Comparison of ENCODE assay signal across 1 cellular context in genomic region chr7:112086496-112087254, GRCh38.
TF ChIP-seq lines count a peak whose summit lies in the region.

No MANE protein-coding gene starts in this region.

TF ChIP-seq in HepG2, 621 proteins besides CTCF, POLR2A, EP300 and RAD21 (continued from another document and continues in another):
- TF ChIP-seq ARID5B (CRISPR knock-in tag; IDR thresholded peaks at IDR 0.05) (peak; percentile 91), ZNF414 (CRISPR knock-in tag; IDR thresholded peaks at IDR 0.05) (no peak), ZFP37 (CRISPR knock-in tag; IDR thresholded peaks at IDR 0.05; ENCODE audit: borderline replicate concordance) (no peak), YEATS4 (CRISPR knock-in tag; IDR thresholded peaks at IDR 0.05; ENCODE audit: borderline replicate concordance) (no peak), TEAD3 (CRISPR knock-in tag; optimal IDR thresholded peaks at IDR 0.05; ENCODE audit: borderline replicate concordance) (peak; percentile 88), ZFP1 (CRISPR knock-in tag; IDR thresholded peaks at IDR 0.05) (0 out of 2 replicates have a peak, but pooled peaks have one; percentile 75), THAP9 (CRISPR knock-in tag; IDR thresholded peaks at IDR 0.05; ENCODE audit: borderline replicate concordance) (no peak), NFE2L2 (IDR thresholded peaks at IDR 0.05; ENCODE audit: low read length) (no peak), ZNF264 (CRISPR knock-in tag; IDR thresholded peaks at IDR 0.05) (no peak), RBAK (CRISPR knock-in tag; IDR thresholded peaks at IDR 0.05) (peak; percentile 83; the same call in 1 of the 2 replicates), TP53 (CRISPR knock-in tag; conservative IDR thresholded peaks at IDR 0.05) (no peak), LBX2 (CRISPR knock-in tag; IDR thresholded peaks at IDR 0.05; ENCODE audit: borderline replicate concordance) (no peak), SKI (IDR thresholded peaks at IDR 0.05; ENCODE audit: partially characterized antibody) (no peak), ZNF230 (CRISPR knock-in tag; IDR thresholded peaks at IDR 0.05) (no peak), SP140L (CRISPR knock-in tag; IDR thresholded peaks at IDR 0.05; ENCODE audit: borderline replicate concordance) (no peak), ELF1 (CRISPR knock-in tag; IDR thresholded peaks at IDR 0.05) (no peak; the same call in 1 of the 2 replicates), ZNF850 (CRISPR knock-in tag; conservative IDR thresholded peaks at IDR 0.05) (no peak), ZNF142 (CRISPR knock-in tag; IDR thresholded peaks at IDR 0.05) (no peak), MLLT10 (CRISPR knock-in tag; IDR thresholded peaks at IDR 0.05) (no peak), ZNF510 (CRISPR knock-in tag; IDR thresholded peaks at IDR 0.05; ENCODE audit: low read depth) (no peak), ZNF800 (CRISPR knock-in tag; IDR thresholded peaks at IDR 0.05) (no peak), ZNF768 (CRISPR knock-in tag; IDR thresholded peaks at IDR 0.05) (no peak), KIAA2018 (CRISPR knock-in tag; IDR thresholded peaks at IDR 0.05; ENCODE audit: borderline replicate concordance) (no peak), GABPB1 (CRISPR knock-in tag; IDR thresholded peaks at IDR 0.05) (no peak), SSRP1 (CRISPR knock-in tag; IDR thresholded peaks at IDR 0.05) (no peak), ELK4 (CRISPR knock-in tag; IDR thresholded peaks at IDR 0.05; ENCODE audit: borderline replicate concordance) (no peak), ZNF546 (CRISPR knock-in tag; conservative IDR thresholded peaks at IDR 0.05) (no peak), ZNF263 (CRISPR knock-in tag; IDR thresholded peaks at IDR 0.05) (no peak), AKAP8 (CRISPR knock-in tag; IDR thresholded peaks at IDR 0.05) (no peak), ZNF367 (CRISPR knock-in tag; IDR thresholded peaks at IDR 0.05; ENCODE audit: borderline replicate concordance) (no peak), SP4 (CRISPR knock-in tag; IDR thresholded peaks at IDR 0.05) (no peak), ZNF350 (CRISPR knock-in tag; IDR thresholded peaks at IDR 0.05; ENCODE audit: borderline replicate concordance, low read depth) (no peak)
